In the genomic region with DNA sequence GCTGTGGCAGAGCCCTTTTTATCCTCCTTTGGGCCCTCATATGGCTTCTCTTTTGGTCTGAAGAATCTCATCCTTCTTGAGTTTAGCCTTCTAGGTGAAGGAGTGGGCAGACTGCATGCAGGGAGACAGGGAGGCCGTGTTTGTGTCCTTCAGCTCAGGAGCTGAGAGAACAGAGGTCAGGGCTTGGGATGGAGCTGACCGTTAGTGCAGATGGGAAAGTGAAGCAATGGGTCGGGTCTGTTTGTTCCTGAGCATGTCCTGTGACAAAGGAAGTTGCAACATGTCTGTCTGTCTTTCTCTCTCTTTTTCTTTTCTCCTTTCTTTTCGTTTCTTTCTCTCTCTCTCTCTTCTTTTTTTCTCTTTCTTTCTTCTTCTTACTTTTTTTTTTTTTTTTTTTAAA, we compare ENCODE assay signal across 11 cellular contexts. TPM values are rescaled to one million over a fixed set of nuclear protein-coding genes. Genes with fewer than 3 reads are reported as not detected.
DNase-seq lines count a peak whose midpoint lies in the region; ATAC-seq and TF ChIP-seq lines count a peak whose summit lies in the region.
"Had no signal": no experiment of that assay in that cellular context is flagged by ENCODE, and none has a peak within 500 bp of the region (broad histone marks: within the 10 kb centered on the region; RNA-seq: fewer than 3 reads in every experiment).

No MANE protein-coding gene starts in this region.

- TF ChIP-seq CTCF in activated CD8-positive, alpha-beta T cell treated with anti-CD3 and anti-CD28 coated beads for 36 hours (IDR thresholded peaks at IDR 0.05): no peak

- WGBS in thymus: 78% methylated on average over 4 of the region's 4 CpGs

- CTCF ChIA-PET in activated CD8-positive, alpha-beta T cell treated with anti-CD3 and anti-CD28 coated beads for 36 hours (lab: Charles Lee): interaction anchor here (0.7 to 2.5 kb wide), 4 partner anchors 8 to 42 kb away, joined by 3 to 10 read pairs (median 7); no protein-coding TSS in a partner anchor
- CTCF ChIA-PET in activated CD8-positive, alpha-beta T cell treated with anti-CD3 and anti-CD28 coated beads, Interleukin-2, amount 10 ng/mL, durations not matched to agents 7 days and 5 days (lab: Charles Lee): interaction anchor here (0.9 to 3.2 kb wide), 3 partner anchors 16 to 36 kb away, joined by 4 to 12 read pairs (median 8); no protein-coding TSS in a partner anchor

- intact Hi-C loops in activated CD8-positive, alpha-beta T cell treated with anti-CD3 and anti-CD28 coated beads for 36 hours (cut with micrococcal nuclease): no loop called here

- H3K27ac Mint-ChIP-seq in activated CD8-positive, alpha-beta T cell treated with anti-CD3 and anti-CD28 coated beads for 36 hours: peak overlapping the region; percentile 27
- no peak overlapping the region for H3K27ac Mint-ChIP-seq in activated CD8-positive, alpha-beta T cell treated with anti-CD3 and anti-CD28 coated beads, Interleukin-2, amount 10 ng/mL, durations not matched to agents 7 days and 5 days
- peak overlapping the region; percentile 3 for H3K27ac Mint-ChIP-seq in activated naive CD8-positive, alpha-beta T cell treated with anti-CD3 and anti-CD28 coated beads, Interleukin-2, amount 50 U/mL, for 24 hours

- H3K9me3 Mint-ChIP-seq in activated CD8-positive, alpha-beta T cell treated with anti-CD3 and anti-CD28 coated beads for 36 hours: no peaks in the 10 kb centered on the region
- H3K9me3 Mint-ChIP-seq in activated CD8-positive, alpha-beta T cell treated with anti-CD3 and anti-CD28 coated beads, Interleukin-2, amount 10 ng/mL, durations not matched to agents 7 days and 5 days (ENCODE audit: insufficient read depth): no peaks in the 10 kb centered on the region
- H3K9me3 Mint-ChIP-seq in activated naive CD8-positive, alpha-beta T cell treated with anti-CD3 and anti-CD28 coated beads, Interleukin-2, amount 50 U/mL, for 24 hours: no peaks in the 10 kb centered on the region

- DNase-seq in activated CD8-positive, alpha-beta T cell treated with anti-CD3 and anti-CD28 coated beads for 36 hours: no peak
- no peak for DNase-seq in activated CD8-positive, alpha-beta T cell treated with anti-CD3 and anti-CD28 coated beads, Interleukin-2, amount 10 ng/mL, durations not matched to agents 7 days and 5 days
- no peak for DNase-seq in activated naive CD8-positive, alpha-beta T cell treated with anti-CD3 and anti-CD28 coated beads, Interleukin-2, amount 50 U/mL, for 24 hours
- peak; percentile 83 for DNase-seq in left lobe of liver (ENCODE audit: low spot score)
- no peak for DNase-seq in RKO (ENCODE audit: low spot score)
- no peak for DNase-seq in activated effector memory CD4-positive, alpha-beta T cell treated with anti-CD3 and anti-CD28 coated beads, Interleukin-2, amount 50 U/mL, for 16 hours
- DNase-seq: erythroblast; NCI-H1105; NK-92 treated with Interleukin-12 subunit alpha and Interleukin-12 subunit beta, amount 100 ng/mL, for 24 hours had no signal

- H3K27ac ChIP-seq in thymus (ENCODE audit: low read depth): peak overlapping the region; percentile 4

- no peak for ATAC-seq in activated CD8-positive, alpha-beta T cell treated with anti-CD3 and anti-CD28 coated beads for 36 hours
- ATAC-seq in activated CD8-positive, alpha-beta T cell treated with anti-CD3 and anti-CD28 coated beads, Interleukin-2, amount 10 ng/mL, durations not matched to agents 7 days and 5 days: no peak
- no peak for ATAC-seq in activated naive CD8-positive, alpha-beta T cell treated with anti-CD3 and anti-CD28 coated beads, Interleukin-2, amount 50 U/mL, for 24 hours
- ATAC-seq in left lobe of liver (peak; percentile 87), GM18861 (IDR thresholded peaks at IDR 0.05; ENCODE audit: unreplicated experiment) (no peak)

- H3K27me3 ChIP-seq in thymus (ENCODE audit: control insufficient read depth, insufficient read depth): no peaks in the 10 kb centered on the region

- no peak overlapping the region for H3K4me3 Mint-ChIP-seq in activated CD8-positive, alpha-beta T cell treated with anti-CD3 and anti-CD28 coated beads for 36 hours
- H3K4me3 Mint-ChIP-seq in activated CD8-positive, alpha-beta T cell treated with anti-CD3 and anti-CD28 coated beads, Interleukin-2, amount 10 ng/mL, durations not matched to agents 7 days and 5 days: no peak overlapping the region
- H3K4me3 Mint-ChIP-seq in activated naive CD8-positive, alpha-beta T cell treated with anti-CD3 and anti-CD28 coated beads, Interleukin-2, amount 50 U/mL, for 24 hours: no peak overlapping the region

- POLR2A ChIA-PET in activated CD8-positive, alpha-beta T cell treated with anti-CD3 and anti-CD28 coated beads for 36 hours (lab: Charles Lee): interaction anchor here (0.7 to 1.6 kb wide), 2 partner anchors 13 to 114 kb away, joined by 3 read pairs; no protein-coding TSS in a partner anchor
- POLR2A ChIA-PET in activated CD8-positive, alpha-beta T cell treated with anti-CD3 and anti-CD28 coated beads, Interleukin-2, amount 10 ng/mL, durations not matched to agents 7 days and 5 days (lab: Charles Lee): interaction anchor here (2.1 kb wide), 1 partner anchor 9 kb away, joined by 10 read pairs; no protein-coding TSS in a partner anchor

- H3K27me3 Mint-ChIP-seq in activated CD8-positive, alpha-beta T cell treated with anti-CD3 and anti-CD28 coated beads for 36 hours: no peaks in the 10 kb centered on the region
- no peaks in the 10 kb centered on the region for H3K27me3 Mint-ChIP-seq in activated CD8-positive, alpha-beta T cell treated with anti-CD3 and anti-CD28 coated beads, Interleukin-2, amount 10 ng/mL, durations not matched to agents 7 days and 5 days (ENCODE audit: low read depth)
- H3K27me3 Mint-ChIP-seq in activated naive CD8-positive, alpha-beta T cell treated with anti-CD3 and anti-CD28 coated beads, Interleukin-2, amount 50 U/mL, for 24 hours: no peaks in the 10 kb centered on the region

- peaks cover 11% of the 10 kb centered on the region for H3K36me3 Mint-ChIP-seq in activated CD8-positive, alpha-beta T cell treated with anti-CD3 and anti-CD28 coated beads for 36 hours (ENCODE audit: low read depth)
- H3K36me3 Mint-ChIP-seq in activated CD8-positive, alpha-beta T cell treated with anti-CD3 and anti-CD28 coated beads, Interleukin-2, amount 10 ng/mL, durations not matched to agents 7 days and 5 days (ENCODE audit: low read depth): peaks cover 11% of the 10 kb centered on the region
- H3K36me3 Mint-ChIP-seq in activated naive CD8-positive, alpha-beta T cell treated with anti-CD3 and anti-CD28 coated beads, Interleukin-2, amount 50 U/mL, for 24 hours (ENCODE audit: low read depth): peaks cover 30% of the 10 kb centered on the region

- H3K4me3 ChIP-seq in thymus (ENCODE audit: low read length): no peak overlapping the region

- no peaks in the 10 kb centered on the region for H3K9me3 ChIP-seq in thymus (ENCODE audit: control insufficient read depth)

- H3K4me1 ChIP-seq in thymus (ENCODE audit: control insufficient read depth, insufficient read depth, low read length): peaks cover 14% of the 10 kb centered on the region

- peaks cover 23% of the 10 kb centered on the region for H3K36me3 ChIP-seq in thymus (ENCODE audit: control insufficient read depth, insufficient read depth)

- peaks cover 71% of the 10 kb centered on the region for H3K4me1 Mint-ChIP-seq in activated CD8-positive, alpha-beta T cell treated with anti-CD3 and anti-CD28 coated beads for 36 hours (ENCODE audit: low read depth)
- H3K4me1 Mint-ChIP-seq in activated CD8-positive, alpha-beta T cell treated with anti-CD3 and anti-CD28 coated beads, Interleukin-2, amount 10 ng/mL, durations not matched to agents 7 days and 5 days (ENCODE audit: low read depth): peaks cover 56% of the 10 kb centered on the region
- H3K4me1 Mint-ChIP-seq in activated naive CD8-positive, alpha-beta T cell treated with anti-CD3 and anti-CD28 coated beads, Interleukin-2, amount 50 U/mL, for 24 hours: peaks cover 80% of the 10 kb centered on the region

RNA-seq across cellular contexts. Expression of a gene that starts 14.9 kb away (rescaled TPM):
- 10 to 100 TPM; 50.4 to 51.4 TPM for total RNA-seq in activated CD8-positive, alpha-beta T cell treated with anti-CD3 and anti-CD28 coated beads for 36 hours
- total RNA-seq in activated CD8-positive, alpha-beta T cell treated with anti-CD3 and anti-CD28 coated beads, Interleukin-2, amount 10 ng/mL, durations not matched to agents 7 days and 5 days: 10 to 100 TPM; 59.0 to 61.3 TPM
- 41.0 TPM for total RNA-seq in left lobe of liver
- 72.3 TPM for polyA plus RNA-seq in thymus
